8 cellular contexts compared by ENCODE assay signal in genomic region chr3:44913868-44914468, GRCh38. TPM values are rescaled to one million over a fixed set of nuclear protein-coding genes. Genes with fewer than 3 reads are reported as not detected.
DNase-seq lines count a peak whose midpoint lies in the region; ATAC-seq and TF ChIP-seq lines count a peak whose summit lies in the region.

No MANE protein-coding gene starts in this region.

- POLR2A ChIA-PET in CD8-positive, alpha-beta T cell (lab: Charles Lee): no interaction called here

- no peaks in the 10 kb centered on the region for H3K36me3 ChIP-seq in CD8-positive, alpha-beta T cell (ENCODE audit: insufficient read depth, low read length)

- peak; percentile 73 for TF ChIP-seq CTCF in CD8-positive, alpha-beta T cell (IDR thresholded peaks at IDR 0.05)
- TF ChIP-seq CTCF in fibroblast of mammary gland (conservative IDR thresholded peaks at IDR 0.05; ENCODE audit: control insufficient read depth, insufficient read depth, low read depth, low read length) (peak; percentile 92), neural crest cell (conservative IDR thresholded peaks at IDR 0.05) (peak; percentile 79)

- peaks cover 8% of the 10 kb centered on the region for H3K36me3 Mint-ChIP-seq in CD8-positive, alpha-beta T cell
- H3K36me3 Mint-ChIP-seq in activated T-cell treated with anti-CD3 and anti-CD28 coated beads, Interleukin-2, amount 50 U/mL, for 24 hours (ENCODE audit: low read depth): peaks cover 11% of the 10 kb centered on the region
- H3K36me3 Mint-ChIP-seq in neural crest cell (ENCODE audit: low read depth): peaks cover 3% of the 10 kb centered on the region

- no peak overlapping the region for H3K4me3 ChIP-seq in CD8-positive, alpha-beta T cell (ENCODE audit: low read depth, low read length)
- no peak overlapping the region for H3K4me3 ChIP-seq in fibroblast of mammary gland (ENCODE audit: control insufficient read depth, low read depth, low read length)

- peaks cover 2% of the 10 kb centered on the region for H3K9me3 Mint-ChIP-seq in CD8-positive, alpha-beta T cell
- H3K9me3 Mint-ChIP-seq in activated T-cell treated with anti-CD3 and anti-CD28 coated beads, Interleukin-2, amount 50 U/mL, for 24 hours: peaks cover under 1% of the 10 kb centered on the region
- H3K9me3 Mint-ChIP-seq in neural crest cell: peaks cover 5% of the 10 kb centered on the region
- peaks cover 0 to 11% of the 10 kb centered on the region in 2 donors for H3K9me3 Mint-ChIP-seq in stimulated activated naive CD8-positive, alpha-beta T cell treated with anti-CD3 and anti-CD28 coated beads, Interleukin-15, amount 100 ng/mL, for 72 hours

- no peaks in the 10 kb centered on the region for H3K27me3 ChIP-seq in CD8-positive, alpha-beta T cell (ENCODE audit: insufficient read depth, low read length)

- peak; percentile 22 to 74 (median 65) for DNase-seq in CD8-positive, alpha-beta T cell
- peak; percentile 85 for DNase-seq in HT-29 (ENCODE audit: low spot score)
- DNase-seq in OCI-M1 (lab: John Stamatoyannopoulos, UW): peak; percentile 72
- DNase-seq in activated T-cell treated with anti-CD3 and anti-CD28 coated beads, Interleukin-2, amount 50 U/mL, for 24 hours: peak; percentile 75
- DNase-seq in fibroblast of mammary gland (ENCODE audit: low read depth): peak; percentile 80
- DNase-seq in neural crest cell (ENCODE audit: low read depth, low spot score): peak; percentile 70
- DNase-seq in stimulated activated naive CD8-positive, alpha-beta T cell treated with anti-CD3 and anti-CD28 coated beads, Interleukin-15, amount 100 ng/mL, for 72 hours: peak; percentile 54 to 56

- H3K4me1 ChIP-seq in CD8-positive, alpha-beta T cell (ENCODE audit: insufficient read depth, low read length): no peaks in the 10 kb centered on the region

- no peak overlapping the region for H3K4me3 Mint-ChIP-seq in CD8-positive, alpha-beta T cell
- no peak overlapping the region for H3K4me3 Mint-ChIP-seq in activated T-cell treated with anti-CD3 and anti-CD28 coated beads, Interleukin-2, amount 50 U/mL, for 24 hours
- no peak overlapping the region for H3K4me3 Mint-ChIP-seq in neural crest cell
- H3K4me3 Mint-ChIP-seq in stimulated activated naive CD8-positive, alpha-beta T cell treated with anti-CD3 and anti-CD28 coated beads, Interleukin-15, amount 100 ng/mL, for 72 hours: no peak overlapping the region

- H3K4me1 Mint-ChIP-seq in CD8-positive, alpha-beta T cell (ENCODE audit: low read depth): no peaks in the 10 kb centered on the region
- H3K4me1 Mint-ChIP-seq in activated T-cell treated with anti-CD3 and anti-CD28 coated beads, Interleukin-2, amount 50 U/mL, for 24 hours (ENCODE audit: low read depth): no peaks in the 10 kb centered on the region
- H3K4me1 Mint-ChIP-seq in neural crest cell: peaks cover 20% of the 10 kb centered on the region
- H3K4me1 Mint-ChIP-seq in stimulated activated naive CD8-positive, alpha-beta T cell treated with anti-CD3 and anti-CD28 coated beads, Interleukin-15, amount 100 ng/mL, for 72 hours: no peaks in the 10 kb centered on the region

- H3K27ac Mint-ChIP-seq in CD8-positive, alpha-beta T cell: no peak overlapping the region
- H3K27ac Mint-ChIP-seq in activated T-cell treated with anti-CD3 and anti-CD28 coated beads, Interleukin-2, amount 50 U/mL, for 24 hours: no peak overlapping the region
- no peak overlapping the region for H3K27ac Mint-ChIP-seq in neural crest cell (ENCODE audit: unreplicated experiment)
- peak overlapping the region in 1 of 2 donors; percentile 46 for H3K27ac Mint-ChIP-seq in stimulated activated naive CD8-positive, alpha-beta T cell treated with anti-CD3 and anti-CD28 coated beads, Interleukin-15, amount 100 ng/mL, for 72 hours

- peak; percentile 72 for ATAC-seq in CD8-positive, alpha-beta T cell
- peak; percentile 72 for ATAC-seq in stimulated activated naive CD8-positive, alpha-beta T cell treated with anti-CD3 and anti-CD28 coated beads, Interleukin-15, amount 100 ng/mL, for 72 hours
- ATAC-seq in HG03280 (IDR thresholded peaks at IDR 0.05; ENCODE audit: unreplicated experiment): no peak

- CTCF ChIA-PET in CD8-positive, alpha-beta T cell (lab: Charles Lee): interaction anchor here (0.6 to 8.8 kb wide), 20 partner anchors 10 to 591 kb away, joined by 3 to 94 read pairs (median 4); no protein-coding TSS in a partner anchor

- no peaks in the 10 kb centered on the region for H3K9me3 ChIP-seq in CD8-positive, alpha-beta T cell (ENCODE audit: low read length)

- peaks cover 10% of the 10 kb centered on the region for H3K27me3 Mint-ChIP-seq in CD8-positive, alpha-beta T cell (ENCODE audit: low read depth)
- peaks cover 26% of the 10 kb centered on the region for H3K27me3 Mint-ChIP-seq in activated T-cell treated with anti-CD3 and anti-CD28 coated beads, Interleukin-2, amount 50 U/mL, for 24 hours
- H3K27me3 Mint-ChIP-seq in neural crest cell (ENCODE audit: low read depth): no peaks in the 10 kb centered on the region
- H3K27me3 Mint-ChIP-seq in stimulated activated naive CD8-positive, alpha-beta T cell treated with anti-CD3 and anti-CD28 coated beads, Interleukin-15, amount 100 ng/mL, for 72 hours: peaks cover 22% of the 10 kb centered on the region

- intact Hi-C loops in CD8-positive, alpha-beta T cell (cut with DNase I, micrococcal nuclease): loop anchor here (1.0 to 2.0 kb wide), 4 partner anchors 153 to 591 kb away; partner anchors contain the start of genes KIAA1143 (in 1 of the 2) and KIF15 (in 1 of the 2)

- H3K27ac ChIP-seq in CD8-positive, alpha-beta T cell (ENCODE audit: low read depth, low read length): no peak overlapping the region

RNA-seq across cellular contexts. Expression of gene TGM4, which starts 39.6 kb away (rescaled TPM):
- not detected for total RNA-seq in CD8-positive, alpha-beta T cell
- not detected in 2 replicates for total RNA-seq in HT-29 (2014; rRNA removed; shearing (Covaris generic))
- not detected in 2 replicates for total RNA-seq in neural crest cell

RNA-seq across cellular contexts. Expression of gene TMEM42, which starts 52.3 kb away (rescaled TPM):
- total RNA-seq in CD8-positive, alpha-beta T cell: 1 to 10 TPM; 6.6 to 8.3 TPM
- total RNA-seq in HT-29 (2014; rRNA removed; shearing (Covaris generic)): 8.8 and 9.3 TPM in 2 replicates
- total RNA-seq in neural crest cell: 8.0 and 9.5 TPM in 2 replicates
